Comparison of ENCODE assay signal across 1 cellular context in the genomic region with DNA sequence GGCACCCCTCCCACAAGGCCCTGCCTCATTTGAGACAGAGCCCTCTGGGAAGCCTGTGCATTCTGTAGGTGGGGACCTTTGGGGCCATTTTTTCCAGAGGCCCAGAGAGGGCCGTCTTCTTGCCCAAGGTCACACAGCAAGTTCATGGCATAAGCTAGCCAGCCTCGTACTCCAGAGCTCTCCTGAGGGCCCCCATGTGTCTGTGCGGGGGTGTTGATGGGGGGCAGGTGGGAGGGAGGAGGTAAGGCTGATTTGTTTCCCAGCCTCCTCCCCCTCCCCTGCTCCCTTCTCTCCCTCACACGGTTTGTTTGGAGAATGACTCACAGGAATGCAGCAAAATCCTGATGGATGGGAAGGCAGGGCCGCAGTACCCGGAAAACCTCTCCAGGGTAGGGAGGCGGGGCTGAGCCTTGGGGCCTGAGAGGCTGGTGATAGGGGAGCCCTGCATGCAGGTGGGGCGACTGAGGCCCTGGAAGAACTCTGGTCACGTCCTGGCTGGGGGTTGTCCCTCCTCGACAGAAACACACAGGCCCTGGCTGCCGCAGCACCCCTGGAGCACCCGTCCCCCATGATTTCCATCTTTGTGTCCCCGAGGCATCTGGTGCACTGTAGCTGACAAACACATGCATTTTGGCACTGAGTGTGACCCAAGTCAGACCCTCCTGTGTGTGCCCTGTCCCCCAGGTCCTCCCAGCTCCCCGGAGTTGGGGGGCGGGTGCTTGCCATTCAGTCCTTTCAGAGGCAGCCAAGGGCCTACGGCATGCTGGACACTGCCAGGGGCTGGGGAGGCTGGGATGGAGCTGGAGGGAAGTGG.
TF ChIP-seq lines count a peak whose summit lies in the region.

No MANE protein-coding gene starts in this region.

TF ChIP-seq in HepG2, 621 proteins besides CTCF, POLR2A, EP300 and RAD21 (continued from another document and continues in another):
- TF ChIP-seq HNF1A (IDR thresholded peaks at IDR 0.05; ENCODE audit: low read depth) (no peak), HNF1A (CRISPR knock-in tag; IDR thresholded peaks at IDR 0.05; ENCODE audit: borderline replicate concordance) (peak; percentile 54; the same call in 1 of the 2 replicates), DMAP1 (CRISPR knock-in tag; IDR thresholded peaks at IDR 0.05) (peak; percentile 45; the same call in 1 of the 2 replicates), TCF7 (IDR thresholded peaks at IDR 0.05; ENCODE audit: low read depth) (no peak), ZSCAN9 (CRISPR knock-in tag; IDR thresholded peaks at IDR 0.05; ENCODE audit: borderline replicate concordance) (0 out of 2 replicates have a peak, but pooled peaks have one; percentile 60), CBX1 (IDR thresholded peaks at IDR 0.05; ENCODE audit: low read depth) (peak; percentile 23), EED (CRISPR knock-in tag; IDR thresholded peaks at IDR 0.05) (0 out of 2 replicates have a peak, but pooled peaks have one; percentile 33), ZZZ3 (CRISPR knock-in tag; IDR thresholded peaks at IDR 0.05; ENCODE audit: borderline replicate concordance) (0 out of 2 replicates have a peak, but pooled peaks have one; percentile 57), HIC2 (CRISPR knock-in tag; IDR thresholded peaks at IDR 0.05; ENCODE audit: low read depth) (peak; percentile 76; the same call in 1 of the 2 replicates), CSRNP1 (CRISPR knock-in tag; IDR thresholded peaks at IDR 0.05) (no peak), SOX6 (IDR thresholded peaks at IDR 0.05) (no peak), SOX6 (CRISPR knock-in tag; IDR thresholded peaks at IDR 0.05) (peak; percentile 62), ZNF761 (CRISPR knock-in tag; conservative IDR thresholded peaks at IDR 0.05) (0 out of 2 replicates have a peak, but pooled peaks have one; percentile 51), ZMYM4 (CRISPR knock-in tag; IDR thresholded peaks at IDR 0.05) (no peak), KMT2B (CRISPR knock-in tag; IDR thresholded peaks at IDR 0.05) (peak; percentile 51; the same call in 1 of the 2 replicates), MTA3 (CRISPR knock-in tag; IDR thresholded peaks at IDR 0.05) (no peak), ZBTB7B (CRISPR knock-in tag; IDR thresholded peaks at IDR 0.05) (0 out of 2 replicates have a peak, but pooled peaks have one; percentile 18), EHMT2 (IDR thresholded peaks at IDR 0.05; ENCODE audit: borderline replicate concordance, low read depth, low read length) (no peak), TEAD3 (CRISPR knock-in tag; optimal IDR thresholded peaks at IDR 0.05; ENCODE audit: borderline replicate concordance) (peak; percentile 98), ZNF501 (CRISPR knock-in tag; IDR thresholded peaks at IDR 0.05) (0 out of 2 replicates have a peak, but pooled peaks have one; percentile 6), ZNF547 (CRISPR knock-in tag; IDR thresholded peaks at IDR 0.05) (0 out of 2 replicates have a peak, but pooled peaks have one; percentile 30), ZNF549 (CRISPR knock-in tag; IDR thresholded peaks at IDR 0.05) (no peak), KDM5B (CRISPR knock-in tag; IDR thresholded peaks at IDR 0.05; ENCODE audit: borderline replicate concordance) (peak; percentile 34; the same call in 1 of the 2 replicates), MEIS1 (CRISPR knock-in tag; IDR thresholded peaks at IDR 0.05; ENCODE audit: borderline replicate concordance) (peak; percentile 87; the same call in 1 of the 2 replicates), ZNF124 (CRISPR knock-in tag; IDR thresholded peaks at IDR 0.05) (no peak), ZNF883 (CRISPR knock-in tag; IDR thresholded peaks at IDR 0.05; ENCODE audit: not compliant biosample characterization) (peak; percentile 33), ZNF570 (CRISPR knock-in tag; IDR thresholded peaks at IDR 0.05; ENCODE audit: borderline replicate concordance) (no peak), MIXL1 (CRISPR knock-in tag; IDR thresholded peaks at IDR 0.05) (0 out of 2 replicates have a peak, but pooled peaks have one; percentile 23), CENPT (CRISPR knock-in tag; IDR thresholded peaks at IDR 0.05; ENCODE audit: low read depth) (no peak), NCOA1 (CRISPR knock-in tag; IDR thresholded peaks at IDR 0.05) (no peak; the same call in 1 of the 2 replicates), PPARG (CRISPR knock-in tag; conservative IDR thresholded peaks at IDR 0.05) (peak; percentile 70; the same call in 1 of the 2 replicates), XRCC5 (optimal IDR thresholded peaks at IDR 0.05; ENCODE audit: low read length) (peak; percentile 11), ZNF616 (CRISPR knock-in tag; IDR thresholded peaks at IDR 0.05; ENCODE audit: low read depth) (0 out of 2 replicates have a peak, but pooled peaks have one; percentile 22), SIN3A (IDR thresholded peaks at IDR 0.05; ENCODE audit: borderline replicate concordance, low read depth, low read length) (no peak), KLF12 (CRISPR knock-in tag; IDR thresholded peaks at IDR 0.05; ENCODE audit: borderline replicate concordance) (no peak), ZNF660 (CRISPR knock-in tag; IDR thresholded peaks at IDR 0.05; ENCODE audit: borderline replicate concordance, low read depth) (no peak), RBFOX2 (IDR thresholded peaks at IDR 0.05; ENCODE audit: low read depth, low read length) (0 out of 2 replicates have a peak, but pooled peaks have one; percentile 44), MXD4 (CRISPR knock-in tag; IDR thresholded peaks at IDR 0.05) (peak; percentile 49; the same call in 1 of the 2 replicates), KDM1A (CRISPR knock-in tag; IDR thresholded peaks at IDR 0.05) (peak; percentile 90; the same call in 1 of the 2 replicates), ZNF614 (CRISPR knock-in tag; IDR thresholded peaks at IDR 0.05; ENCODE audit: borderline replicate concordance) (no peak), ZNF205 (CRISPR knock-in tag; IDR thresholded peaks at IDR 0.05) (peak; percentile 52; the same call in 1 of the 2 replicates), ATF7 (IDR thresholded peaks at IDR 0.05) (peak; percentile 10; the same call in 1 of the 2 replicates), ATF7 (CRISPR knock-in tag; IDR thresholded peaks at IDR 0.05) (peak; percentile 96), NR1H2 (CRISPR knock-in tag; IDR thresholded peaks at IDR 0.05; ENCODE audit: borderline replicate concordance, low read depth) (no peak), EEA1 (CRISPR knock-in tag; IDR thresholded peaks at IDR 0.05; ENCODE audit: borderline replicate concordance) (no peak), PCBP1 (IDR thresholded peaks at IDR 0.05; ENCODE audit: borderline replicate concordance, low read depth, low read length) (0 out of 2 replicates have a peak, but pooled peaks have one; percentile 32), MEIS2 (CRISPR knock-in tag; IDR thresholded peaks at IDR 0.05) (peak; percentile 86), KLF11 (CRISPR knock-in tag; IDR thresholded peaks at IDR 0.05) (no peak), SIX4 (CRISPR knock-in tag; IDR thresholded peaks at IDR 0.05) (peak; percentile 58), SMAD9 (CRISPR knock-in tag; IDR thresholded peaks at IDR 0.05) (no peak), FOXK1 (CRISPR knock-in tag; IDR thresholded peaks at IDR 0.05; ENCODE audit: borderline replicate concordance, low read depth) (peak; percentile 46; the same call in 1 of the 2 replicates), MATR3 (CRISPR knock-in tag; IDR thresholded peaks at IDR 0.05) (no peak), FOXJ3 (CRISPR knock-in tag; IDR thresholded peaks at IDR 0.05; ENCODE audit: borderline replicate concordance) (no peak), MIER2 (CRISPR knock-in tag; IDR thresholded peaks at IDR 0.05) (no peak), ZNF713 (CRISPR knock-in tag; IDR thresholded peaks at IDR 0.05) (0 out of 2 replicates have a peak, but pooled peaks have one; percentile 61), SRSF1 (optimal IDR thresholded peaks at IDR 0.05; ENCODE audit: low read depth, low read length) (peak; percentile 95), KDM2A (CRISPR knock-in tag; IDR thresholded peaks at IDR 0.05; ENCODE audit: borderline replicate concordance, low read depth) (peak; percentile 78)
- TF ChIP-seq, protein P1, sequence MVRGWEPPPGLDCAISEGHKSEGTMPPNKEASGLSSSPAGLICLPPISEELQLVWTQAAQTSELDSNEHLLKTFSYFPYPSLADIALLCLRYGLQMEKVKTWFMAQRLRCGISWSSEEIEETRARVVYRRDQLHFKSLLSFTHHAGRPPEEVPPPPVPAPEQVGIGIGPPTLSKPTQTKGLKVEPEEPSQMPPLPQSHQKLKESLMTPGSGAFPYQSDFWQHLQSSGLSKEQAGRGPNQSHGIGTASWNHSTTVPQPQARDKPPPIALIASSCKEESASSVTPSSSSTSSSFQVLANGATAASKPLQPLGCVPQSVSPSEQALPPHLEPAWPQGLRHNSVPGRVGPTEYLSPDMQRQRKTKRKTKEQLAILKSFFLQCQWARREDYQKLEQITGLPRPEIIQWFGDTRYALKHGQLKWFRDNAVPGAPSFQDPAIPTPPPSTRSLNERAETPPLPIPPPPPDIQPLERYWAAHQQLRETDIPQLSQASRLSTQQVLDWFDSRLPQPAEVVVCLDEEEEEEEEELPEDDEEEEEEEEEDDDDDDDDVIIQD (CRISPR knock-in tag; IDR thresholded peaks at IDR 0.05; ENCODE audit: low read depth): 0 out of 2 replicates have a peak, but pooled peaks have one; percentile 30
- TF ChIP-seq, protein P2, sequence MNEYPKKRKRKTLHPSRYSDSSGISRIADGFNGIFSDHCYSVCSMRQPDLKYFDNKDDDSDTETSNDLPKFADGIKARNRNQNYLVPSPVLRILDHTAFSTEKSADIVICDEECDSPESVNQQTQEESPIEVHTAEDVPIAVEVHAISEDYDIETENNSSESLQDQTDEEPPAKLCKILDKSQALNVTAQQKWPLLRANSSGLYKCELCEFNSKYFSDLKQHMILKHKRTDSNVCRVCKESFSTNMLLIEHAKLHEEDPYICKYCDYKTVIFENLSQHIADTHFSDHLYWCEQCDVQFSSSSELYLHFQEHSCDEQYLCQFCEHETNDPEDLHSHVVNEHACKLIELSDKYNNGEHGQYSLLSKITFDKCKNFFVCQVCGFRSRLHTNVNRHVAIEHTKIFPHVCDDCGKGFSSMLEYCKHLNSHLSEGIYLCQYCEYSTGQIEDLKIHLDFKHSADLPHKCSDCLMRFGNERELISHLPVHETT (CRISPR knock-in tag; conservative IDR thresholded peaks at IDR 0.05): 0 out of 2 replicates have a peak, but pooled peaks have one; percentile 27
- TF ChIP-seq, protein P3, sequence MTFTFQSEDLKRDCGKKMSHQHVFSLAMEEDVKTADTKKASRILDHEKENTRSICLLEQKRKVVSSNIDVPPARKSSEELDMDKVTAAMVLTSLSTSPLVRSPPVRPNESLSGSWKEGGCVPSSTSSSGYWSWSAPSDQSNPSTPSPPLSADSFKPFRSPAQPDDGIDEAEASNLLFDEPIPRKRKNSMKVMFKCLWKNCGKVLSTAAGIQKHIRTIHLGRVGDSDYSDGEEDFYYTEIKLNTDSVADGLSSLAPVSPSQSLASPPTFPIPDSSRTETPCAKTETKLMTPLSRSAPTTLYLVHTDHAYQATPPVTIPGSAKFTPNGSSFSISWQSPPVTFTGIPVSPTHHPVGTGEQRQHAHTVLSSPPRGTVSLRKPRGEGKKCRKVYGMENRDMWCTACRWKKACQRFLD (CRISPR knock-in tag; IDR thresholded peaks at IDR 0.05; ENCODE audit: borderline replicate concordance): no peak
